Comparison of ENCODE assay signal across 12 cellular contexts in genomic region chr9:592733-593132, GRCh38.
A peak's percentile ranks its signal among the peaks of the same experiment; 100 is the strongest.
DNase-seq lines count a peak whose midpoint lies in the region; ATAC-seq and TF ChIP-seq lines count a peak whose summit lies in the region.
"Had no signal": no experiment of that assay in that cellular context is flagged by ENCODE, and none has a peak within 500 bp of the region (broad histone marks: within the 10 kb centered on the region; RNA-seq: fewer than 3 reads in every experiment).

No MANE protein-coding gene starts in this region.

- peaks cover 59% of the 10 kb centered on the region for H3K4me1 ChIP-seq in left ventricle myocardium inferior
- peaks cover 0 to 20% (median 1%) of the 10 kb centered on the region in 4 donors for H3K4me1 ChIP-seq in Peyer's patch
- H3K4me1 ChIP-seq in endodermal cell (ENCODE audit: control insufficient read depth, insufficient read depth, low read length), result peaks cover 5% of the 10 kb centered on the region

- TF ChIP-seq POLR2A in Peyer's patch (IDR thresholded peaks at IDR 0.05), result no peak

- H3K9me3 Mint-ChIP-seq in endodermal cell, result peaks cover 50% of the 10 kb centered on the region
- H3K9me3 Mint-ChIP-seq: CD8-positive, alpha-beta memory T cell; HFFc6 had no signal

- H3K27ac ChIP-seq in left ventricle myocardium inferior (replicated peaks) (peak overlapping the region; percentile 88), Peyer's patch (peak overlapping the region in 3 of 4 donors; percentile 29 to 88 (median 84)), endodermal cell (ENCODE audit: low read depth, low read length) (no peak overlapping the region)
- H3K27ac ChIP-seq: A549 had no signal

- no peaks in the 10 kb centered on the region for H3K36me3 ChIP-seq in left ventricle myocardium inferior
- no peaks in the 10 kb centered on the region for H3K36me3 ChIP-seq in Peyer's patch
- H3K36me3 ChIP-seq in endodermal cell (ENCODE audit: control insufficient read depth, insufficient read depth, low read length), result peaks cover 17% of the 10 kb centered on the region

- intact Hi-C loops in left ventricle myocardium inferior (cut with micrococcal nuclease) (no loop called here), left cardiac atrium (cut with DNase I) (no loop called here)

- H3K9me3 ChIP-seq in left ventricle myocardium inferior (replicated peaks), result no peaks in the 10 kb centered on the region
- no peaks in the 10 kb centered on the region for H3K9me3 ChIP-seq in Peyer's patch
- peaks cover 35% of the 10 kb centered on the region for H3K9me3 ChIP-seq in endodermal cell (ENCODE audit: control insufficient read depth, low read length)
- H3K9me3 ChIP-seq: A549 had no signal

- WGBS in endodermal cell (ENCODE audit: insufficient coverage in 1 of 2, insufficient read length in 1 of 2), 2 experiments, result 93 to 100% methylated on average over 1 to 3 of the region's 3 CpGs

- no peak overlapping the region for H3K9ac ChIP-seq in endodermal cell (ENCODE audit: extremely low read depth, low read length, poor library complexity, severe bottlenecking)

- DNase-seq in left ventricle myocardium inferior (no peak), left cardiac atrium (no peak), Peyer's patch (no peak), endodermal cell (no peak)
- no peak for DNase-seq in stimulated activated CD4-positive, alpha-beta T cell treated with anti-CD3 and anti-CD28 coated beads, Interleukin-4, amount 100 ng/mL, for 4 hours
- DNase-seq: CD8-positive, alpha-beta memory T cell; DND-41; GDM1; HCEC 1CT; HFFc6 had no signal

- H3K4me3 ChIP-seq in left ventricle myocardium inferior (no peak overlapping the region), Peyer's patch (no peak overlapping the region), endodermal cell (ENCODE audit: low read length) (peak overlapping the region; percentile 72)
- H3K4me3 ChIP-seq: A549 had no signal

- H3K36me3 Mint-ChIP-seq in endodermal cell (ENCODE audit: low read depth), result peaks cover 35% of the 10 kb centered on the region
- H3K36me3 Mint-ChIP-seq: CD8-positive, alpha-beta memory T cell had no signal

- H3K4me3 Mint-ChIP-seq in endodermal cell, result no peak overlapping the region
- H3K4me3 Mint-ChIP-seq: CD8-positive, alpha-beta memory T cell; HFFc6 had no signal

- no peaks in the 10 kb centered on the region for H3K27me3 Mint-ChIP-seq in endodermal cell (ENCODE audit: insufficient read depth)

- H3K27me3 ChIP-seq in left ventricle myocardium inferior (ENCODE audit: low read depth) (no peaks in the 10 kb centered on the region), Peyer's patch (no peaks in the 10 kb centered on the region), endodermal cell (ENCODE audit: control insufficient read depth, insufficient read depth, low read length, poor library complexity, severe bottlenecking) (no peaks in the 10 kb centered on the region)

- ATAC-seq in left cardiac atrium (no peak), GM21529 (IDR thresholded peaks at IDR 0.05; ENCODE audit: unreplicated experiment) (no peak)
- ATAC-seq: A549 had no signal

- no peak for TF ChIP-seq CTCF in left ventricle myocardium inferior (IDR thresholded peaks at IDR 0.05; ENCODE audit: borderline replicate concordance)
- TF ChIP-seq CTCF in Peyer's patch (IDR thresholded peaks at IDR 0.05), result no peak
- no peak for TF ChIP-seq CTCF in endodermal cell (conservative IDR thresholded peaks at IDR 0.05)

- H3K4me1 Mint-ChIP-seq in endodermal cell, result peaks cover 17% of the 10 kb centered on the region

- no peak overlapping the region for H3K27ac Mint-ChIP-seq in endodermal cell
- H3K27ac Mint-ChIP-seq: CD8-positive, alpha-beta memory T cell; HFFc6 had no signal
